ENCODE assay signal across 15 cellular contexts in the genomic region with DNA sequence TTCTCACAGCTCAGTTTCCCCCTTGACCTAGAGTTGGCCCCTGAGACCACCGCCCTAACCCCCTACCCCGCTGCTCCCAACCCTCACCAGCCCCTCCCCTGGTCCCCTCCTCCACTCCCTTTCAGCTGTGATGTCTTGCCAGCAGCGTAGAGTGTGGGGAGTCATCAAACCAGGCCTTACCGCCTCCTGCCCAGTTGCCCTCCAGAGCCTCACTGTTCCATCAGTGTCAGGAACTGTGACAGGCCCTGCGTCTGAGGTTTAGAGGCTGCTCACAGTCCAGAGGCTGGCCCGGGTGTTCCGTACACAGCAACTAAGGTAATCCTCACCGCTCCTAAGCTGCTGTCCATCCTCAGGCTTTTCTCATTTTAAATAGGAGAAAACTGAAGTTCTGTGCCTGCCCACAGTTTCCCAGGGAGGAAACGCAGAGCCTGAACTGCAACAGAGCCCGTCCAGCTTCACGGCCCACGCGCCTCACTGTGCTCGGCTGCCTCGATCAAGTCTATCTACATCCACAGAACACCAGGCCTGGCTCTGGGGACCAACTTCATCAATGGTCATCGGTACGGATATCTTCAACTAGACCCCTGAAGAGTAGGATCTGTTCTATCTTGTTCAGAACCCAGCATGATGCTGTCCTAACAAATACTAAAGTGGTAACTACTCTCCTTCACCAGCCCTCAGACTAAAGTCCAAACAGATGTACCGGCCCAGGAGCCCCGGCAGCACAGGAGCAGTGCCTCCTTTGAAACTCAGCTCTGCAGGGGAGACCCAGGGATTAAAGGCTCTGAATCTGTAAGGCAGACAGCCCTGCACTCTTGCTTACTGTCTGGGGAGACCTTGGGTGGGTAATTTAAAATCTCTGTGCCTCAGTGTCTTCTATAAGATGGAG. TPM values are rescaled to one million over a fixed set of nuclear protein-coding genes. Genes with fewer than 3 reads are reported as not detected.
DNase-seq lines count a peak whose midpoint lies in the region; ATAC-seq and TF ChIP-seq lines count a peak whose summit lies in the region.
"Had no signal": no experiment of that assay in that cellular context is flagged by ENCODE, and none has a peak within 500 bp of the region (broad histone marks: within the 10 kb centered on the region; RNA-seq: fewer than 3 reads in every experiment).

No MANE protein-coding gene starts in this region.

- no peak for DNase-seq in cardiac muscle cell (ENCODE audit: low read depth in 1 of 2, low spot score in 1 of 2)
- DNase-seq in left ventricle myocardium superior = no peak
- no peak for DNase-seq in progenitor cell of endocrine pancreas (ENCODE audit: low spot score, unreplicated experiment)
- no peak for DNase-seq in putamen (ENCODE audit: low spot score)
- no peak for DNase-seq in NCI-H187 treated with DMSO at 0.1 percent for 48 hours (lab: John Stamatoyannopoulos, UW)
- DNase-seq in hypothalamus (lab: John Stamatoyannopoulos, UW) = no peak
- DNase-seq in NCI-H510A (lab: John Stamatoyannopoulos, UW) = no peak
- DNase-seq: activated CD4-positive, alpha-beta memory T cell treated with anti-CD3 and anti-CD28 coated beads for 36 hours; CD8-positive, alpha-beta T cell; effector CD8-positive, alpha-beta T cell; foreskin fibroblast; stimulated activated CD4-positive, alpha-beta T cell treated with anti-CD3 and anti-CD28 coated beads, Interleukin-4, amount 100 ng/mL, for 1 hour had no signal

- no peak overlapping the region for H3K4me3 Mint-ChIP-seq in progenitor cell of endocrine pancreas (ENCODE audit: low read depth)
- H3K4me3 Mint-ChIP-seq: activated CD4-positive, alpha-beta memory T cell treated with anti-CD3 and anti-CD28 coated beads for 36 hours; CD8-positive, alpha-beta T cell had no signal

- peaks cover 13% of the 10 kb centered on the region for H3K9me3 Mint-ChIP-seq in progenitor cell of endocrine pancreas (ENCODE audit: low read depth)

- H3K36me3 ChIP-seq in cardiac muscle cell = no peaks in the 10 kb centered on the region
- H3K36me3 ChIP-seq in iPS-15b (ENCODE audit: control insufficient read depth, insufficient read depth, low read length) = no peaks in the 10 kb centered on the region

- H3K9me3 ChIP-seq in cardiac muscle cell (ENCODE audit: low read depth) (no peaks in the 10 kb centered on the region), iPS-15b (ENCODE audit: control insufficient read depth, insufficient read depth, low read length) (no peaks in the 10 kb centered on the region)

- H3K4me1 Mint-ChIP-seq in progenitor cell of endocrine pancreas (ENCODE audit: low read depth) = peaks cover 57% of the 10 kb centered on the region

- no peaks in the 10 kb centered on the region for H3K27me3 ChIP-seq in cardiac muscle cell
- H3K27me3 ChIP-seq in iPS-15b (ENCODE audit: control insufficient read depth, insufficient read depth, low read length) = no peaks in the 10 kb centered on the region

- H3K9ac ChIP-seq in iPS-15b (ENCODE audit: low read depth, low read length) = peak overlapping the region; percentile 37

- intact Hi-C loops in left ventricle myocardium superior (cut with micrococcal nuclease) = no loop called here

- peak overlapping the region; percentile 86 for H3K27ac ChIP-seq in cardiac muscle cell
- H3K27ac ChIP-seq: A549 had no signal

- no peak for TF ChIP-seq CTCF in cardiac muscle cell (IDR thresholded peaks at IDR 0.05; ENCODE audit: low read depth, low read length)
- no peak for TF ChIP-seq CTCF in progenitor cell of endocrine pancreas (IDR thresholded peaks at IDR 0.05; ENCODE audit: unreplicated experiment)

- H3K36me3 Mint-ChIP-seq in progenitor cell of endocrine pancreas (ENCODE audit: insufficient read depth) = peaks cover 15% of the 10 kb centered on the region

- H3K27ac Mint-ChIP-seq in progenitor cell of endocrine pancreas = peak overlapping the region; percentile 80
- H3K27ac Mint-ChIP-seq: activated CD4-positive, alpha-beta memory T cell treated with anti-CD3 and anti-CD28 coated beads for 36 hours; CD8-positive, alpha-beta T cell had no signal

- H3K27me3 Mint-ChIP-seq in progenitor cell of endocrine pancreas = no peaks in the 10 kb centered on the region
- H3K27me3 Mint-ChIP-seq: activated CD4-positive, alpha-beta memory T cell treated with anti-CD3 and anti-CD28 coated beads for 36 hours had no signal

- H3K4me1 ChIP-seq in cardiac muscle cell (ENCODE audit: low read depth) = peaks cover 46% of the 10 kb centered on the region
- H3K4me1 ChIP-seq in iPS-15b (ENCODE audit: control insufficient read depth, insufficient read depth, low read length) = peaks cover 17% of the 10 kb centered on the region

- H3K4me3 ChIP-seq in cardiac muscle cell (no peak overlapping the region), iPS-15b (ENCODE audit: low read depth, low read length) (no peak overlapping the region)
- H3K4me3 ChIP-seq: A549 had no signal

- ATAC-seq in left ventricle myocardium superior = no peak
- ATAC-seq: CD8-positive, alpha-beta T cell had no signal

RNA-seq across cellular contexts. Expression of gene VPS37C, which starts 10.3 kb away (rescaled TPM):
- total RNA-seq in cardiac muscle cell (22.0 and 24.6 TPM in 2 replicates), left ventricle myocardium superior (15.8 TPM), progenitor cell of endocrine pancreas (28.1 and 30.8 TPM in 2 replicates)
- 19.2 and 20.8 TPM in 2 replicates for polyA plus RNA-seq in cardiac muscle cell

RNA-seq across cellular contexts. Expression of gene CD5, which starts 48.6 kb away (rescaled TPM):
- total RNA-seq in cardiac muscle cell (not detected in 2 replicates), left ventricle myocardium superior (0.07 TPM), progenitor cell of endocrine pancreas (not detected in 2 replicates)
- polyA plus RNA-seq in cardiac muscle cell = not detected in 2 replicates
- total RNA-seq: HT1080 had no signal
- polyA plus RNA-seq: A549 had no signal

RNA-seq across cellular contexts. Expression of gene PGA3, which starts 52.4 kb away (rescaled TPM):
- total RNA-seq in cardiac muscle cell (not detected in 2 replicates), left ventricle myocardium superior (not detected), progenitor cell of endocrine pancreas (not detected in 2 replicates)
- polyA plus RNA-seq in cardiac muscle cell = not detected in 2 replicates
- total RNA-seq: activated CD4-positive, alpha-beta memory T cell treated with anti-CD3 and anti-CD28 coated beads for 36 hours; CD8-positive, alpha-beta T cell; HT1080 had no signal
- polyA plus RNA-seq: A549 had no signal
